In the genomic region with DNA sequence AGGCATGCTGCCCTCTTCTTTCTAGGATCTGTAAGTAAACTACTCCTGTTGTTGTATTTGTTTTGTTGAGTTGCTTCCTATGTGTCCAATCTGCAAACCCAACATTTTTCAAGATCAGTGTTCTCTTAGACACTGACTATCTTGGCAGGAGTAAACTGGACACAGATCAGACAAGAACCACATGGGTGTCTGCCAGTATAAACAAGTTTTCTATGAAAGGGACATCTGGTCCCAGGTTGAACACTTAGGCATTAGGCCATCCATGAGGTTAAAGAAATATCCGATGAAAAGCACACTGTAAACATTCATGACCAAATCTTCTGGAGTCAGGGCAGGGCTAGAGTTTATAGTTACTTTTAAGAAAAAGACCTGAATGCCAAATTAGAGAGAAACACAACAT, we compare ENCODE assay signal across 30 cellular contexts.
DNase-seq lines count a peak whose midpoint lies in the region; ATAC-seq and TF ChIP-seq lines count a peak whose summit lies in the region.
"Had no signal": no experiment of that assay in that cellular context is flagged by ENCODE, and none has a peak within 500 bp of the region (broad histone marks: within the 10 kb centered on the region; RNA-seq: fewer than 3 reads in every experiment).

No MANE protein-coding gene starts in this region.

- TF ChIP-seq CTCF in MCF 10A (IDR thresholded peaks at IDR 0.05; ENCODE audit: unreplicated experiment) (no peak), breast epithelium (IDR thresholded peaks at IDR 0.05) (no peak), uterus (IDR thresholded peaks at IDR 0.05) (no peak)

- peak overlapping the region; percentile 40 for H3K27ac Mint-ChIP-seq in MCF 10A (ENCODE audit: low read depth, unreplicated experiment)
- no peak overlapping the region for H3K27ac Mint-ChIP-seq in activated naive CD8-positive, alpha-beta T cell treated with anti-CD3 and anti-CD28 coated beads, Interleukin-2, amount 50 U/mL, for 24 hours
- H3K27ac Mint-ChIP-seq: activated B cell treated with CpG ODN at 0.5 μM for 24 hours; activated naive CD8-positive, alpha-beta T cell treated with anti-CD3 and anti-CD28 coated beads for 36 hours; activated T-helper 17 cell treated with anti-CD3 and anti-CD28 coated beads, Interleukin-2, amount 50 U/mL, for 72 hours; endodermal cell had no signal

- H3K36me3 Mint-ChIP-seq in MCF 10A (ENCODE audit: insufficient read depth, unreplicated experiment), result no peaks in the 10 kb centered on the region
- no peaks in the 10 kb centered on the region for H3K36me3 Mint-ChIP-seq in activated naive CD8-positive, alpha-beta T cell treated with anti-CD3 and anti-CD28 coated beads, Interleukin-2, amount 50 U/mL, for 24 hours (ENCODE audit: low read depth)
- H3K36me3 Mint-ChIP-seq: activated naive CD8-positive, alpha-beta T cell treated with anti-CD3 and anti-CD28 coated beads for 36 hours had no signal

- H3K4me1 Mint-ChIP-seq in MCF 10A (ENCODE audit: insufficient read depth, unreplicated experiment), result peaks cover 14% of the 10 kb centered on the region
- no peaks in the 10 kb centered on the region for H3K4me1 Mint-ChIP-seq in activated naive CD8-positive, alpha-beta T cell treated with anti-CD3 and anti-CD28 coated beads, Interleukin-2, amount 50 U/mL, for 24 hours
- H3K4me1 Mint-ChIP-seq: activated B cell treated with CpG ODN at 0.5 μM for 24 hours; activated naive CD8-positive, alpha-beta T cell treated with anti-CD3 and anti-CD28 coated beads for 36 hours; activated T-helper 17 cell treated with anti-CD3 and anti-CD28 coated beads, Interleukin-2, amount 50 U/mL, for 72 hours; endodermal cell had no signal

- BruUV-seq in MCF 10A (replicated peaks; lab: Mats Ljungman, UMichigan), result no TSS peak

- intact Hi-C loops in MCF 10A (cut with micrococcal nuclease), result no loop called here
- intact Hi-C loops in breast epithelium (cut with DNase I; ENCODE audit: low total_unique reads), result no loop called here
- intact Hi-C loops in uterus (cut with DNase I; ENCODE audit: low total_unique reads), result no loop called here

- H3K4me3 Mint-ChIP-seq in MCF 10A (ENCODE audit: unreplicated experiment), result no peak overlapping the region
- H3K4me3 Mint-ChIP-seq in activated naive CD8-positive, alpha-beta T cell treated with anti-CD3 and anti-CD28 coated beads, Interleukin-2, amount 50 U/mL, for 24 hours, result no peak overlapping the region
- H3K4me3 Mint-ChIP-seq: activated B cell treated with CpG ODN at 0.5 μM for 24 hours; activated naive CD8-positive, alpha-beta T cell treated with anti-CD3 and anti-CD28 coated beads for 36 hours; activated T-helper 17 cell treated with anti-CD3 and anti-CD28 coated beads, Interleukin-2, amount 50 U/mL, for 72 hours; endodermal cell had no signal

- H3K9me3 Mint-ChIP-seq in MCF 10A (ENCODE audit: unreplicated experiment), result no peaks in the 10 kb centered on the region
- H3K9me3 Mint-ChIP-seq in activated naive CD8-positive, alpha-beta T cell treated with anti-CD3 and anti-CD28 coated beads, Interleukin-2, amount 50 U/mL, for 24 hours, result no peaks in the 10 kb centered on the region
- H3K9me3 Mint-ChIP-seq: activated B cell treated with CpG ODN at 0.5 μM for 24 hours; activated naive CD8-positive, alpha-beta T cell treated with anti-CD3 and anti-CD28 coated beads for 36 hours; activated T-helper 17 cell treated with anti-CD3 and anti-CD28 coated beads, Interleukin-2, amount 50 U/mL, for 72 hours; endodermal cell had no signal

- POLR2A ChIA-PET in MCF 10A (lab: Yijun Ruan, JAX), result no interaction called here

- H3K4me3 ChIP-seq in breast epithelium, result no peak overlapping the region
- no peak overlapping the region for H3K4me3 ChIP-seq in uterus
- H3K4me3 ChIP-seq: GM23248, lung, MG63, stomach, tibial nerve had no signal

- H3K36me3 ChIP-seq in breast epithelium, result no peaks in the 10 kb centered on the region
- no peaks in the 10 kb centered on the region for H3K36me3 ChIP-seq in uterus
- H3K36me3 ChIP-seq: brain microvascular endothelial cell, MG63, stomach, tibial nerve had no signal

- peak overlapping the region in 1 of 2 donors; percentile 28 for H3K27ac ChIP-seq in breast epithelium
- peak overlapping the region; percentile 63 to 68 for H3K27ac ChIP-seq in uterus
- H3K27ac ChIP-seq: brain microvascular endothelial cell, foreskin keratinocyte, GM23248, RWPE1, stomach, tibial nerve had no signal

- DNase-seq in MCF 10A (ENCODE audit: unreplicated experiment), result peak; percentile 51
- DNase-seq in breast epithelium (ENCODE audit: low spot score in 2 of 2), result no peak
- peak; percentile 32 for DNase-seq in brain pericyte (ENCODE audit: low read depth, low spot score)
- peak; percentile 48 for DNase-seq in iris pigment epithelial cell (ENCODE audit: low read depth)
- no peak for DNase-seq in uterus
- no peak for DNase-seq in mesenteric fat pad (ENCODE audit: low spot score)
- DNase-seq in activated naive CD8-positive, alpha-beta T cell treated with anti-CD3 and anti-CD28 coated beads, Interleukin-2, amount 50 U/mL, for 24 hours, result no peak
- DNase-seq: activated B cell treated with CpG ODN at 0.5 μM for 24 hours; activated CD4-positive, alpha-beta T cell treated with anti-CD3 and anti-CD28 coated beads, Interleukin-2, amount 50 U/mL, for 4 hours; activated CD8-positive, alpha-beta memory T cell treated with anti-CD3 and anti-CD28 coated beads, Interleukin-2, amount 50 U/mL, for 4 hours; activated naive CD8-positive, alpha-beta T cell treated with anti-CD3 and anti-CD28 coated beads for 36 hours; brain microvascular endothelial cell; COR-L47; cortex of kidney; endodermal cell; GM23248; hypothalamus; MG63; NCI-H1417; NCI-H2081 treated with DMSO at 0.1 percent for 48 hours; NCI-H524; retina; stomach; T1000 had no signal

- H3K27me3 Mint-ChIP-seq in MCF 10A (ENCODE audit: insufficient read depth, unreplicated experiment), result no peaks in the 10 kb centered on the region
- no peaks in the 10 kb centered on the region for H3K27me3 Mint-ChIP-seq in activated naive CD8-positive, alpha-beta T cell treated with anti-CD3 and anti-CD28 coated beads, Interleukin-2, amount 50 U/mL, for 24 hours
- H3K27me3 Mint-ChIP-seq: activated B cell treated with CpG ODN at 0.5 μM for 24 hours had no signal

- no peaks in the 10 kb centered on the region for H3K27me3 ChIP-seq in breast epithelium
- no peaks in the 10 kb centered on the region for H3K27me3 ChIP-seq in uterus
- H3K27me3 ChIP-seq: brain microvascular endothelial cell, foreskin keratinocyte, MG63, stomach, tibial nerve had no signal

- TF ChIP-seq POLR2A in breast epithelium (IDR thresholded peaks at IDR 0.05) (no peak), uterus (IDR thresholded peaks at IDR 0.05) (no peak)

- ATAC-seq in HG02852 (IDR thresholded peaks at IDR 0.05; ENCODE audit: unreplicated experiment), result no peak
- no peak for ATAC-seq in activated naive CD8-positive, alpha-beta T cell treated with anti-CD3 and anti-CD28 coated beads, Interleukin-2, amount 50 U/mL, for 24 hours
- ATAC-seq: activated T-helper 17 cell treated with anti-CD3 and anti-CD28 coated beads, Interleukin-2, amount 50 U/mL, for 72 hours; foreskin keratinocyte had no signal

- H3K9me3 ChIP-seq in breast epithelium (no peaks in the 10 kb centered on the region), uterus (no peaks in the 10 kb centered on the region)
- H3K9me3 ChIP-seq: MG63, stomach, tibial nerve had no signal

- CTCF ChIA-PET in MCF 10A (lab: Yijun Ruan, JAX), result no interaction called here

- peaks cover 0 to 4% of the 10 kb centered on the region in 2 donors for H3K4me1 ChIP-seq in breast epithelium
- H3K4me1 ChIP-seq in uterus, result peaks cover 0 to 13% of the 10 kb centered on the region in 2 donors
- H3K4me1 ChIP-seq: foreskin keratinocyte, stomach had no signal

Comparison
In these comparisons a context has a peak if more than half of its experiments do, and no peak if none do; other contexts are left out.
1. DNase-seq: peak in MCF 10A (single experiment), brain pericyte (single experiment) and iris pigment epithelial cell (single experiment); none in breast epithelium (0 of 2), uterus (0 of 2), mesenteric fat pad (single experiment) and activated naive CD8-positive, alpha-beta T cell treated with anti-CD3 and anti-CD28 coated beads, Interleukin-2, amount 50 U/mL, for 24 hours (single experiment).